19 cellular contexts compared by ENCODE assay signal in the genomic region with DNA sequence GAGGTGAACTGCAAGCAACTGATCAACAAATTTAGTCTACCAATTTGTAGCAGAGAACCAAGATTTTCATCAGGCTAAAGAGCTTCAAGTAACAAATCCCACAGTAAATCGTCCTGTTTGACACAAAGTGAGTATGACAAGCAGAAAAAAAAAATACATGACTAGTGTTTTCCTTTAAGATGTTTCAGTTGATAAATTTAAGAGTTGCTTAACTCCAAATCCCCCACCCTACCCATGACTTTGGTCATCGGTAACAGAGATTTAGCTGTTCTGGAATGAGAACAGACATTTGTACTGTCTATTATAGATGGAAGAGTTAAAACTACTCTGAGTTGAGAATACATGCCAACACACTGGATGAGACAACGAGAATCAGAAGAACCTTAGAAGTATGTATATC.
DNase-seq lines count a peak whose midpoint lies in the region; ATAC-seq and TF ChIP-seq lines count a peak whose summit lies in the region.
"Had no signal": no experiment of that assay in that cellular context is flagged by ENCODE, and none has a peak within 500 bp of the region (broad histone marks: within the 10 kb centered on the region; RNA-seq: fewer than 3 reads in every experiment).

No MANE protein-coding gene starts in this region.

- TF ChIP-seq CTCF in CD8-positive, alpha-beta T cell (IDR thresholded peaks at IDR 0.05): no peak

- H3K27ac ChIP-seq in CD8-positive, alpha-beta T cell (ENCODE audit: low read depth, low read length): no peak overlapping the region

- peak overlapping the region; percentile 86 for H3K27ac Mint-ChIP-seq in activated T-cell treated with anti-CD3 and anti-CD28 coated beads, Interleukin-2, amount 50 U/mL, for 24 hours
- peak overlapping the region; percentile 14 for H3K27ac Mint-ChIP-seq in CD8-positive, alpha-beta T cell
- peak overlapping the region; percentile 44 for H3K27ac Mint-ChIP-seq in activated T-helper 17 cell treated with anti-CD3 and anti-CD28 coated beads, Interleukin-2, amount 50 U/mL, for 72 hours
- H3K27ac Mint-ChIP-seq: CD4-positive, CD25-positive, alpha-beta regulatory T cell had no signal

- peaks cover 37% of the 10 kb centered on the region for H3K4me1 Mint-ChIP-seq in activated T-cell treated with anti-CD3 and anti-CD28 coated beads, Interleukin-2, amount 50 U/mL, for 24 hours (ENCODE audit: low read depth)
- peaks cover 76% of the 10 kb centered on the region for H3K4me1 Mint-ChIP-seq in CD8-positive, alpha-beta T cell (ENCODE audit: low read depth)
- H3K4me1 Mint-ChIP-seq in activated T-helper 17 cell treated with anti-CD3 and anti-CD28 coated beads, Interleukin-2, amount 50 U/mL, for 72 hours: peaks cover 34% of the 10 kb centered on the region

- H3K4me3 ChIP-seq in CD8-positive, alpha-beta T cell (ENCODE audit: low read depth, low read length): no peak overlapping the region

- POLR2A ChIA-PET in CD8-positive, alpha-beta T cell (lab: Charles Lee): interaction anchor here (0.9 kb wide), 1 partner anchor 251 kb away, joined by 3 read pairs; no protein-coding TSS in a partner anchor

- no peak for DNase-seq in activated T-cell treated with anti-CD3 and anti-CD28 coated beads, Interleukin-2, amount 50 U/mL, for 24 hours
- DNase-seq in activated T-cell treated with anti-CD3 and anti-CD28 coated beads for 4 hours: no peak
- DNase-seq in CD8-positive, alpha-beta T cell: no peak
- DNase-seq in iris pigment epithelial cell (ENCODE audit: low read depth): peak; percentile 12
- no peak for DNase-seq in HUDEP-2 (lab: John Stamatoyannopoulos, UW; ENCODE audit: unreplicated experiment in 76 of 76)
- DNase-seq: BE2C; CD4-positive, CD25-positive, alpha-beta regulatory T cell; DMS153; KG1; NCI-H1417 treated with DMSO at 0.1 percent for 48 hours; NCI-H187 treated with DMSO at 0.1 percent for 48 hours; NCI-H226; NCI-H524; NCI-H82; OCI-M1; Right ventricle myocardium superior had no signal

- ATAC-seq in CD8-positive, alpha-beta T cell: no peak
- ATAC-seq in activated T-helper 17 cell treated with anti-CD3 and anti-CD28 coated beads, Interleukin-2, amount 50 U/mL, for 72 hours (replicated peaks): no peak
- ATAC-seq in GM21576 (IDR thresholded peaks at IDR 0.05; ENCODE audit: unreplicated experiment) (no peak), GM19452 (IDR thresholded peaks at IDR 0.05; ENCODE audit: unreplicated experiment) (no peak)

- no peak overlapping the region for H3K4me3 Mint-ChIP-seq in activated T-cell treated with anti-CD3 and anti-CD28 coated beads, Interleukin-2, amount 50 U/mL, for 24 hours
- H3K4me3 Mint-ChIP-seq in CD8-positive, alpha-beta T cell: no peak overlapping the region
- no peak overlapping the region for H3K4me3 Mint-ChIP-seq in activated T-helper 17 cell treated with anti-CD3 and anti-CD28 coated beads, Interleukin-2, amount 50 U/mL, for 72 hours
- H3K4me3 Mint-ChIP-seq: CD4-positive, CD25-positive, alpha-beta regulatory T cell had no signal

- no peaks in the 10 kb centered on the region for H3K27me3 ChIP-seq in CD8-positive, alpha-beta T cell (ENCODE audit: insufficient read depth, low read length)
- H3K27me3 ChIP-seq: BE2C had no signal

- no peaks in the 10 kb centered on the region for H3K9me3 Mint-ChIP-seq in activated T-cell treated with anti-CD3 and anti-CD28 coated beads, Interleukin-2, amount 50 U/mL, for 24 hours
- no peaks in the 10 kb centered on the region for H3K9me3 Mint-ChIP-seq in CD8-positive, alpha-beta T cell
- H3K9me3 Mint-ChIP-seq in activated T-helper 17 cell treated with anti-CD3 and anti-CD28 coated beads, Interleukin-2, amount 50 U/mL, for 72 hours: no peaks in the 10 kb centered on the region
- H3K9me3 Mint-ChIP-seq: CD4-positive, CD25-positive, alpha-beta regulatory T cell had no signal

- intact Hi-C loops in CD8-positive, alpha-beta T cell (cut with DNase I, micrococcal nuclease): no loop called here

- H3K36me3 ChIP-seq in CD8-positive, alpha-beta T cell (ENCODE audit: insufficient read depth, low read length): peaks cover 20% of the 10 kb centered on the region
- H3K36me3 ChIP-seq: BE2C had no signal

- H3K9me3 ChIP-seq in CD8-positive, alpha-beta T cell (ENCODE audit: low read length): no peaks in the 10 kb centered on the region

- H3K27me3 Mint-ChIP-seq in activated T-cell treated with anti-CD3 and anti-CD28 coated beads, Interleukin-2, amount 50 U/mL, for 24 hours: no peaks in the 10 kb centered on the region
- H3K27me3 Mint-ChIP-seq in CD8-positive, alpha-beta T cell (ENCODE audit: low read depth): no peaks in the 10 kb centered on the region
- no peaks in the 10 kb centered on the region for H3K27me3 Mint-ChIP-seq in activated T-helper 17 cell treated with anti-CD3 and anti-CD28 coated beads, Interleukin-2, amount 50 U/mL, for 72 hours
- H3K27me3 Mint-ChIP-seq: CD4-positive, CD25-positive, alpha-beta regulatory T cell had no signal

- peaks cover 27% of the 10 kb centered on the region for H3K4me1 ChIP-seq in CD8-positive, alpha-beta T cell (ENCODE audit: insufficient read depth, low read length)

- peaks cover 83% of the 10 kb centered on the region for H3K36me3 Mint-ChIP-seq in activated T-cell treated with anti-CD3 and anti-CD28 coated beads, Interleukin-2, amount 50 U/mL, for 24 hours (ENCODE audit: low read depth)
- H3K36me3 Mint-ChIP-seq in CD8-positive, alpha-beta T cell: peaks cover 69% of the 10 kb centered on the region
- peaks cover 45% of the 10 kb centered on the region for H3K36me3 Mint-ChIP-seq in activated T-helper 17 cell treated with anti-CD3 and anti-CD28 coated beads, Interleukin-2, amount 50 U/mL, for 72 hours (ENCODE audit: low read depth)

- CTCF ChIA-PET in CD8-positive, alpha-beta T cell (lab: Charles Lee): interaction anchor here (1.4 to 9.8 kb wide), 3 partner anchors 76 to 252 kb away, joined by 3 to 134 read pairs (median 6); a partner anchor contains a TSS

Comparison
In these comparisons a context has a peak if more than half of its experiments do, and no peak if none do; other contexts are left out.
1. H3K27ac Mint-ChIP-seq: peak in every context shown above with its lines; median percentile 86 in activated T-cell treated with anti-CD3 and anti-CD28 coated beads, Interleukin-2, amount 50 U/mL, for 24 hours; 44 in activated T-helper 17 cell treated with anti-CD3 and anti-CD28 coated beads, Interleukin-2, amount 50 U/mL, for 72 hours; 14 in CD8-positive, alpha-beta T cell.